ENCODE assay signal across 10 cellular contexts in genomic region chr20:53655909-53656652, GRCh38.
A peak's percentile ranks its signal among the peaks of the same experiment; 100 is the strongest.
DNase-seq lines count a peak whose midpoint lies in the region; ATAC-seq and TF ChIP-seq lines count a peak whose summit lies in the region.
"Had no signal": no experiment of that assay in that cellular context is flagged by ENCODE, and none has a peak within 500 bp of the region (broad histone marks: within the 10 kb centered on the region; RNA-seq: fewer than 3 reads in every experiment).

No MANE protein-coding gene starts in this region.

- peak overlapping the region; percentile 98 for H3K27ac ChIP-seq in MM.1S (ENCODE audit: low read length)

- peak overlapping the region; percentile 17 for H3K4me3 ChIP-seq in MM.1S (ENCODE audit: low read length)

- H3K27me3 ChIP-seq in MM.1S (replicated peaks; ENCODE audit: insufficient read depth, low read length) = no peaks in the 10 kb centered on the region

- peak overlapping the region; percentile 93 for H3K4me2 ChIP-seq in MM.1S (ENCODE audit: low read depth, low read length)

- ATAC-seq in omental fat pad (ENCODE audit: low FRiP score) (peak; percentile 25), HG03159 (IDR thresholded peaks at IDR 0.05; ENCODE audit: unreplicated experiment) (no peak), GM19452 (IDR thresholded peaks at IDR 0.05; ENCODE audit: unreplicated experiment) (no peak), HG02623 (IDR thresholded peaks at IDR 0.05; ENCODE audit: unreplicated experiment) (no peak)

- H3F3A ChIP-seq in MM.1S (ENCODE audit: insufficient read depth, low read length) = peaks cover 58% of the 10 kb centered on the region

- no peaks in the 10 kb centered on the region for H3K36me3 ChIP-seq in MM.1S (replicated peaks; ENCODE audit: insufficient read depth, low read length)

- H2AFZ ChIP-seq in MM.1S (ENCODE audit: low read length) = peak overlapping the region; percentile 14; the same call in 1 of the 2 replicates

- H3K9me2 ChIP-seq in MM.1S (replicated peaks; ENCODE audit: insufficient read depth, low read length) = no peaks in the 10 kb centered on the region

- DNase-seq in EL (peak; percentile 55), MM.1S (peak; percentile 43), cerebellar cortex (ENCODE audit: low spot score) (peak; percentile 81), omental fat pad (ENCODE audit: low spot score) (no peak), NCI-H1092 (lab: John Stamatoyannopoulos, UW) (no peak)
- DNase-seq: activated CD4-positive, alpha-beta T cell treated with anti-CD3 and anti-CD28 coated beads for 48 hours; NCI-H1930 had no signal

- H3K9me3 ChIP-seq in MM.1S (replicated peaks; ENCODE audit: insufficient read depth, low read length) = no peaks in the 10 kb centered on the region

- peaks cover 39% of the 10 kb centered on the region for H3K4me1 ChIP-seq in MM.1S (ENCODE audit: low read length)

- TF ChIP-seq CTCF in MM.1S (IDR thresholded peaks at IDR 0.05; ENCODE audit: low read length) (no peak), omental fat pad (IDR thresholded peaks at IDR 0.05) (no peak)

- no peaks in the 10 kb centered on the region for H4K20me1 ChIP-seq in MM.1S (ENCODE audit: insufficient read depth, low read length)

- H3K79me2 ChIP-seq in MM.1S (ENCODE audit: low read length) = peaks cover 33% of the 10 kb centered on the region

- peak overlapping the region; percentile 51 for H3K9ac ChIP-seq in MM.1S (ENCODE audit: low read length)

Comparison
In these comparisons a context has a peak if more than half of its experiments do, and no peak if none do; other contexts are left out.
1. DNase-seq: peak in EL (single experiment), MM.1S (single experiment) and cerebellar cortex (single experiment); none in omental fat pad (single experiment) and NCI-H1092 (single experiment).